Comparison of ENCODE assay signal across 1 cellular context in genomic region chrX:154805696-154806091, GRCh38.
TF ChIP-seq lines count a peak whose summit lies in the region.

No MANE protein-coding gene starts in this region.

TF ChIP-seq in A549, 52 proteins besides CTCF, POLR2A, EP300 and RAD21:
- no peak for TF ChIP-seq EHF (CRISPR knock-in tag; IDR thresholded peaks at IDR 0.05)
- TF ChIP-seq HMGXB4 (CRISPR knock-in tag; IDR thresholded peaks at IDR 0.05; ENCODE audit: borderline replicate concordance) = no peak
- TF ChIP-seq PHF8 (IDR thresholded peaks at IDR 0.05; ENCODE audit: borderline replicate concordance, low read depth) = peak; percentile 25; the same call in 1 of the 2 replicates
- TF ChIP-seq CBX8 (IDR thresholded peaks at IDR 0.05) = no peak; the same call in 1 of the 2 replicates
- TF ChIP-seq, protein P1, sequence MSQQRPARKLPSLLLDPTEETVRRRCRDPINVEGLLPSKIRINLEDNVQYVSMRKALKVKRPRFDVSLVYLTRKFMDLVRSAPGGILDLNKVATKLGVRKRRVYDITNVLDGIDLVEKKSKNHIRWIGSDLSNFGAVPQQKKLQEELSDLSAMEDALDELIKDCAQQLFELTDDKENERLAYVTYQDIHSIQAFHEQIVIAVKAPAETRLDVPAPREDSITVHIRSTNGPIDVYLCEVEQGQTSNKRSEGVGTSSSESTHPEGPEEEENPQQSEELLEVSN (IDR thresholded peaks at IDR 0.05; ENCODE audit: borderline replicate concordance, low read depth) = no peak
- TF ChIP-seq JUN (IDR thresholded peaks at IDR 0.05) = peak in 1 of 2 experiments; percentile 22; a peak in 1 of 5 replicates
- TF ChIP-seq BCL3 (IDR thresholded peaks at IDR 0.05) = no peak
- peak; percentile 83; the same call in 1 of the 2 replicates for TF ChIP-seq RNF2 (IDR thresholded peaks at IDR 0.05; ENCODE audit: borderline replicate concordance, low read depth)
- no peak for TF ChIP-seq FOSB (CRISPR knock-in tag; IDR thresholded peaks at IDR 0.05)
- no peak for TF ChIP-seq ZSCAN20 (CRISPR knock-in tag; IDR thresholded peaks at IDR 0.05)
- no peak for TF ChIP-seq MYC (IDR thresholded peaks at IDR 0.05; ENCODE audit: borderline replicate concordance, low read length)
- TF ChIP-seq SREBF2 (IDR thresholded peaks at IDR 0.05) = no peak
- TF ChIP-seq KDM1A (IDR thresholded peaks at IDR 0.05; ENCODE audit: low read depth) = no peak
